Comparison of ENCODE assay signal across 1 cellular context in the genomic region with DNA sequence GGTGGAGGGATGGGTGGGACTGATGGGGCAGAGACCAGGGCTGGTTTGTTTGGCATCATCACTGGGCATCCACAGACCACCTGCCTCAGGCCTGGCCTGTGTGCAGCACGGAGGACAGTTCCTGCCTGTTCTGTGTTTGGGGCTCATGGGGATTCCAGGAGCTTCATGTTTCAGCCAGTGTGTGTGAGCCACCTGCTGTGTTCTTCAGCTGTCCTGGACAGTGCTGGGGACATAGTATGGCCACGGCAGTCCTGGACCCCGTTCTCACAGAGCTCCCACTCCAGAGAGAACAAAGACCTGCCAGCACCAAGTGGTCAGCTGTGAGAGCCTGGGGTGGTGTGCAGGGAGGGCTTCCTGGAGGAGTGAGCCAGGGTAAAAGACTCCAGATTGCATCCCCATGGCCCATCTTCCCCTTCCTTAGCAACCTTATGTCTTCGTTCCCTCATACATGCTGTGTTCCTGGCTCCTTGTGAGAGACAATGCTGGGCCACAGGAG.
TF ChIP-seq lines count a peak whose summit lies in the region.

No MANE protein-coding gene starts in this region.

TF ChIP-seq in IMR-90, 13 proteins besides CTCF, POLR2A, EP300 and RAD21 (continued from another document):
- TF ChIP-seq, protein P1, sequence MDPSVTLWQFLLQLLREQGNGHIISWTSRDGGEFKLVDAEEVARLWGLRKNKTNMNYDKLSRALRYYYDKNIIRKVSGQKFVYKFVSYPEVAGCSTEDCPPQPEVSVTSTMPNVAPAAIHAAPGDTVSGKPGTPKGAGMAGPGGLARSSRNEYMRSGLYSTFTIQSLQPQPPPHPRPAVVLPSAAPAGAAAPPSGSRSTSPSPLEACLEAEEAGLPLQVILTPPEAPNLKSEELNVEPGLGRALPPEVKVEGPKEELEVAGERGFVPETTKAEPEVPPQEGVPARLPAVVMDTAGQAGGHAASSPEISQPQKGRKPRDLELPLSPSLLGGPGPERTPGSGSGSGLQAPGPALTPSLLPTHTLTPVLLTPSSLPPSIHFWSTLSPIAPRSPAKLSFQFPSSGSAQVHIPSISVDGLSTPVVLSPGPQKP (IDR thresholded peaks at IDR 0.05; ENCODE audit: borderline replicate concordance, low read depth, low read length): no peak
- TF ChIP-seq, protein P2, sequence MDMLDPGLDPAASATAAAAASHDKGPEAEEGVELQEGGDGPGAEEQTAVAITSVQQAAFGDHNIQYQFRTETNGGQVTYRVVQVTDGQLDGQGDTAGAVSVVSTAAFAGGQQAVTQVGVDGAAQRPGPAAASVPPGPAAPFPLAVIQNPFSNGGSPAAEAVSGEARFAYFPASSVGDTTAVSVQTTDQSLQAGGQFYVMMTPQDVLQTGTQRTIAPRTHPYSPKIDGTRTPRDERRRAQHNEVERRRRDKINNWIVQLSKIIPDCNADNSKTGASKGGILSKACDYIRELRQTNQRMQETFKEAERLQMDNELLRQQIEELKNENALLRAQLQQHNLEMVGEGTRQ (IDR thresholded peaks at IDR 0.05; ENCODE audit: low read depth, low read length): no peak
- TF ChIP-seq MAFK (IDR thresholded peaks at IDR 0.05; ENCODE audit: low read depth, low read length) (no peak), RCOR1 (IDR thresholded peaks at IDR 0.05; ENCODE audit: insufficient replicate concordance, low read length) (no peak), SMC3 (IDR thresholded peaks at IDR 0.05; ENCODE audit: low read depth, low read length) (no peak), CHD1 (IDR thresholded peaks at IDR 0.05; ENCODE audit: low read depth, low read length) (no peak), NFE2L2 (IDR thresholded peaks at IDR 0.05; ENCODE audit: low read depth, low read length) (no peak), CEBPB (IDR thresholded peaks at IDR 0.05; ENCODE audit: low read depth, low read length) (no peak), RFX5 (IDR thresholded peaks at IDR 0.05; ENCODE audit: low read depth, low read length) (no peak), FOS (IDR thresholded peaks at IDR 0.05; ENCODE audit: low read depth, low read length) (no peak), BHLHE40 (IDR thresholded peaks at IDR 0.05; ENCODE audit: low read depth, low read length) (no peak), MXI1 (IDR thresholded peaks at IDR 0.05; ENCODE audit: borderline replicate concordance, low read depth, low read length) (no peak)
